Comparison of ENCODE assay signal across 1 cellular context in the genomic region with DNA sequence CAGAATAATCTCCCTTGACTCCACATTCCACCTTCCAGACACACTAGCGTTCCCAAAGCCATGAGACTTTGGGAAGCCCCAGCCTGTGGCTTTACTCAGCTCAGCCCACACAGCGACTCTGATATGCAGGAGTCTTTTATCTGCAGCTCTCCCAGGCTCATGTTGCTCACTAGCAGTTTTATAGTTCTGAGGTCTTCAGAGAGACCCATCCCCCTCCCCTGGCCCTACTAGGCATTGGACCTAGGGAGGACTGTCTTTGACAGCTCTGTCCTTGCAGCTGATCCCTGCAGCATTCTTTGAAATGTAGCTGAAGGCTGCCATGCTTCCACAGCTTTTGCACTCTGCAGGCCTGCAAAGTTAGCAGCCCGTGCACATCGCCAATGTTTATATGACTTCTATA.
TF ChIP-seq lines count a peak whose summit lies in the region.

No MANE protein-coding gene starts in this region.

TF ChIP-seq in H1, 55 proteins besides CTCF, POLR2A, EP300 and RAD21:
- TF ChIP-seq TAF7 (optimal IDR thresholded peaks at IDR 0.05; ENCODE audit: borderline replicate concordance, low read depth, low read length), result no peak
- TF ChIP-seq GABPA (IDR thresholded peaks at IDR 0.05; ENCODE audit: borderline replicate concordance, insufficient read depth, low read length), result no peak
- no peak for TF ChIP-seq POLR2AphosphoS5 (IDR thresholded peaks at IDR 0.05; ENCODE audit: low read depth, low read length)
- no peak for TF ChIP-seq BACH1 (IDR thresholded peaks at IDR 0.05; ENCODE audit: low read length)
- TF ChIP-seq BCL11A (IDR thresholded peaks at IDR 0.05; ENCODE audit: low read depth in 2 of 2, low read length in 2 of 2), result no peak
- TF ChIP-seq JUN (IDR thresholded peaks at IDR 0.05; ENCODE audit: low read depth, low read length), result no peak
- no peak for TF ChIP-seq EGR1 (IDR thresholded peaks at IDR 0.05; ENCODE audit: borderline replicate concordance, low read depth, low read length)
- TF ChIP-seq, protein P1, sequence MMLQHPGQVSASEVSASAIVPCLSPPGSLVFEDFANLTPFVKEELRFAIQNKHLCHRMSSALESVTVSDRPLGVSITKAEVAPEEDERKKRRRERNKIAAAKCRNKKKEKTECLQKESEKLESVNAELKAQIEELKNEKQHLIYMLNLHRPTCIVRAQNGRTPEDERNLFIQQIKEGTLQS (IDR thresholded peaks at IDR 0.05; ENCODE audit: insufficient read depth, low read depth, low read length), result no peak
- TF ChIP-seq SIRT6 (IDR thresholded peaks at IDR 0.05; ENCODE audit: low read length), result no peak
- TF ChIP-seq BRCA1 (IDR thresholded peaks at IDR 0.05; ENCODE audit: low read depth, low read length), result no peak
- TF ChIP-seq SRF (IDR thresholded peaks at IDR 0.05; ENCODE audit: low read depth, low read length), result no peak
- TF ChIP-seq TEAD4 (IDR thresholded peaks at IDR 0.05; ENCODE audit: low read depth, low read length), result no peak
- TF ChIP-seq, protein P2, sequence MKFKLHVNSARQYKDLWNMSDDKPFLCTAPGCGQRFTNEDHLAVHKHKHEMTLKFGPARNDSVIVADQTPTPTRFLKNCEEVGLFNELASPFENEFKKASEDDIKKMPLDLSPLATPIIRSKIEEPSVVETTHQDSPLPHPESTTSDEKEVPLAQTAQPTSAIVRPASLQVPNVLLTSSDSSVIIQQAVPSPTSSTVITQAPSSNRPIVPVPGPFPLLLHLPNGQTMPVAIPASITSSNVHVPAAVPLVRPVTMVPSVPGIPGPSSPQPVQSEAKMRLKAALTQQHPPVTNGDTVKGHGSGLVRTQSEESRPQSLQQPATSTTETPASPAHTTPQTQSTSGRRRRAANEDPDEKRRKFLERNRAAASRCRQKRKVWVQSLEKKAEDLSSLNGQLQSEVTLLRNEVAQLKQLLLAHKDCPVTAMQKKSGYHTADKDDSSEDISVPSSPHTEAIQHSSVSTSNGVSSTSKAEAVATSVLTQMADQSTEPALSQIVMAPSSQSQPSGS (IDR thresholded peaks at IDR 0.05; ENCODE audit: low read length), result no peak
- no peak for TF ChIP-seq RBBP5 (IDR thresholded peaks at IDR 0.05; ENCODE audit: borderline replicate concordance, low read depth, low read length)
- no peak for TF ChIP-seq TBP (IDR thresholded peaks at IDR 0.05; ENCODE audit: low read depth, low read length)
- TF ChIP-seq TCF12 (IDR thresholded peaks at IDR 0.05; ENCODE audit: low read depth, low read length), result no peak
- TF ChIP-seq SP1 (IDR thresholded peaks at IDR 0.05; ENCODE audit: low read depth, low read length), result no peak
- TF ChIP-seq SIN3A (conservative IDR thresholded peaks at IDR 0.05 in 1 of 2, IDR thresholded peaks at IDR 0.05 in 1 of 2; ENCODE audit: low read depth in 1 of 2, low read length in 2 of 2), result no peak
